In the genomic region with DNA sequence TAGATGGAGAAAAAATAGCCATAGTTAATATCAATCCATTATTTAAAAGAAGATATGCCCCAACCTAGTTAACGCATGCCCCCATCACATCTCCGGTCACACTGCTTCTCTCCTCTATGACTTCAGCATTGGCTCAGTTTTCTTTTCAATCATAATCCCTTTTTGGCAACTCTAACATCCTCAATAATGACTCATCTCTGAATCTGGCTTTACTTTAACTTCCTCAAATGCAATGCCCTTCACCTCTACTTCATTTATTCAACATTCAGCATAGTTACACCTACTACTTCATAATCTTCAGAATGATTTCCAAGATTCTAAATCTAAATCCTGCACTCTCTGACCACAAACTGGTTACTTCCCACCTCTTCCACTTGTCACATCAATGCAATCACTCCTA, we compare ENCODE assay signal across 1 cellular context.
TF ChIP-seq lines count a peak whose summit lies in the region.

No MANE protein-coding gene starts in this region.

TF ChIP-seq in GM12878, 131 proteins besides CTCF, POLR2A, EP300 and RAD21 (continued from another document and continues in another):
- TF ChIP-seq, protein P1, sequence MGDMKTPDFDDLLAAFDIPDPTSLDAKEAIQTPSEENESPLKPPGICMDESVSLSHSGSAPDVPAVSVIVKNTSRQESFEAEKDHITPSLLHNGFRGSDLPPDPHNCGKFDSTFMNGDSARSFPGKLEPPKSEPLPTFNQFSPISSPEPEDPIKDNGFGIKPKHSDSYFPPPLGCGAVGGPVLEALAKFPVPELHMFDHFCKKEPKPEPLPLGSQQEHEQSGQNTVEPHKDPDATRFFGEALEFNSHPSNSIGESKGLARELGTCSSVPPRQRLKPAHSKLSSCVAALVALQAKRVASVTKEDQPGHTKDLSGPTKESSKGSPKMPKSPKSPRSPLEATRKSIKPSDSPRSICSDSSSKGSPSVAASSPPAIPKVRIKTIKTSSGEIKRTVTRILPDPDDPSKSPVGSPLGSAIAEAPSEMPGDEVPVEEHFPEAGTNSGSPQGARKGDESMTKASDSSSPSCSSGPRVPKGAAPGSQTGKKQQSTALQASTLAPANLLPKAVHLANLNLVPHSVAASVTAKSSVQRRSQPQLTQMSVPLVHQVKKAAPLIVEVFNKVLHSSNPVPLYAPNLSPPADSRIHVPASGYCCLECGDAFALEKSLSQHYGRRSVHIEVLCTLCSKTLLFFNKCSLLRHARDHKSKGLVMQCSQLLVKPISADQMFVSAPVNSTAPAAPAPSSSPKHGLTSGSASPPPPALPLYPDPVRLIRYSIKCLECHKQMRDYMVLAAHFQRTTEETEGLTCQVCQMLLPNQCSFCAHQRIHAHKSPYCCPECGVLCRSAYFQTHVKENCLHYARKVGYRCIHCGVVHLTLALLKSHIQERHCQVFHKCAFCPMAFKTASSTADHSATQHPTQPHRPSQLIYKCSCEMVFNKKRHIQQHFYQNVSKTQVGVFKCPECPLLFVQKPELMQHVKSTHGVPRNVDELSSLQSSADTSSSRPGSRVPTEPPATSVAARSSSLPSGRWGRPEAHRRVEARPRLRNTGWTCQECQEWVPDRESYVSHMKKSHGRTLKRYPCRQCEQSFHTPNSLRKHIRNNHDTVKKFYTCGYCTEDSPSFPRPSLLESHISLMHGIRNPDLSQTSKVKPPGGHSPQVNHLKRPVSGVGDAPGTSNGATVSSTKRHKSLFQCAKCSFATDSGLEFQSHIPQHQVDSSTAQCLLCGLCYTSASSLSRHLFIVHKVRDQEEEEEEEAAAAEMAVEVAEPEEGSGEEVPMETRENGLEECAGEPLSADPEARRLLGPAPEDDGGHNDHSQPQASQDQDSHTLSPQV (IDR thresholded peaks at IDR 0.05): no peak
- peak; percentile 52; the same call in 1 of the 2 replicates for TF ChIP-seq FOXM1 (IDR thresholded peaks at IDR 0.05; ENCODE audit: low read depth, low read length)
- TF ChIP-seq LARP7 (IDR thresholded peaks at IDR 0.05): no peak
- TF ChIP-seq NFXL1 (IDR thresholded peaks at IDR 0.05; ENCODE audit: borderline replicate concordance): no peak
- no peak for TF ChIP-seq NFYA (IDR thresholded peaks at IDR 0.05; ENCODE audit: borderline replicate concordance, low read depth, low read length)
- no peak for TF ChIP-seq KAT2A (conservative IDR thresholded peaks at IDR 0.05; ENCODE audit: control insufficient read depth, low read depth, low read length)
- TF ChIP-seq, protein P2, sequence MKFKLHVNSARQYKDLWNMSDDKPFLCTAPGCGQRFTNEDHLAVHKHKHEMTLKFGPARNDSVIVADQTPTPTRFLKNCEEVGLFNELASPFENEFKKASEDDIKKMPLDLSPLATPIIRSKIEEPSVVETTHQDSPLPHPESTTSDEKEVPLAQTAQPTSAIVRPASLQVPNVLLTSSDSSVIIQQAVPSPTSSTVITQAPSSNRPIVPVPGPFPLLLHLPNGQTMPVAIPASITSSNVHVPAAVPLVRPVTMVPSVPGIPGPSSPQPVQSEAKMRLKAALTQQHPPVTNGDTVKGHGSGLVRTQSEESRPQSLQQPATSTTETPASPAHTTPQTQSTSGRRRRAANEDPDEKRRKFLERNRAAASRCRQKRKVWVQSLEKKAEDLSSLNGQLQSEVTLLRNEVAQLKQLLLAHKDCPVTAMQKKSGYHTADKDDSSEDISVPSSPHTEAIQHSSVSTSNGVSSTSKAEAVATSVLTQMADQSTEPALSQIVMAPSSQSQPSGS (IDR thresholded peaks at IDR 0.05; ENCODE audit: low read length): peak; percentile 83
- TF ChIP-seq, protein P3, sequence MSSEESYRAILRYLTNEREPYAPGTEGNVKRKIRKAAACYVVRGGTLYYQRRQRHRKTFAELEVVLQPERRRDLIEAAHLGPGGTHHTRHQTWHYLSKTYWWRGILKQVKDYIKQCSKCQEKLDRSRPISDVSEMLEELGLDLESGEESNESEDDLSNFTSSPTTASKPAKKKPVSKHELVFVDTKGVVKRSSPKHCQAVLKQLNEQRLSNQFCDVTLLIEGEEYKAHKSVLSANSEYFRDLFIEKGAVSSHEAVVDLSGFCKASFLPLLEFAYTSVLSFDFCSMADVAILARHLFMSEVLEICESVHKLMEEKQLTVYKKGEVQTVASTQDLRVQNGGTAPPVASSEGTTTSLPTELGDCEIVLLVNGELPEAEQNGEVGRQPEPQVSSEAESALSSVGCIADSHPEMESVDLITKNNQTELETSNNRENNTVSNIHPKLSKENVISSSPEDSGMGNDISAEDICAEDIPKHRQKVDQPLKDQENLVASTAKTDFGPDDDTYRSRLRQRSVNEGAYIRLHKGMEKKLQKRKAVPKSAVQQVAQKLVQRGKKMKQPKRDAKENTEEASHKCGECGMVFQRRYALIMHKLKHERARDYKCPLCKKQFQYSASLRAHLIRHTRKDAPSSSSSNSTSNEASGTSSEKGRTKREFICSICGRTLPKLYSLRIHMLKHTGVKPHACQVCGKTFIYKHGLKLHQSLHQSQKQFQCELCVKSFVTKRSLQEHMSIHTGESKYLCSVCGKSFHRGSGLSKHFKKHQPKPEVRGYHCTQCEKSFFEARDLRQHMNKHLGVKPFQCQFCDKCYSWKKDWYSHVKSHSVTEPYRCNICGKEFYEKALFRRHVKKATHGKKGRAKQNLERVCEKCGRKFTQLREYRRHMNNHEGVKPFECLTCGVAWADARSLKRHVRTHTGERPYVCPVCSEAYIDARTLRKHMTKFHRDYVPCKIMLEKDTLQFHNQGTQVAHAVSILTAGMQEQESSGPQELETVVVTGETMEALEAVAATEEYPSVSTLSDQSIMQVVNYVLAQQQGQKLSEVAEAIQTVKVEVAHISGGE (CRISPR knock-in tag; IDR thresholded peaks at IDR 0.05): no peak
- TF ChIP-seq, protein P4, sequence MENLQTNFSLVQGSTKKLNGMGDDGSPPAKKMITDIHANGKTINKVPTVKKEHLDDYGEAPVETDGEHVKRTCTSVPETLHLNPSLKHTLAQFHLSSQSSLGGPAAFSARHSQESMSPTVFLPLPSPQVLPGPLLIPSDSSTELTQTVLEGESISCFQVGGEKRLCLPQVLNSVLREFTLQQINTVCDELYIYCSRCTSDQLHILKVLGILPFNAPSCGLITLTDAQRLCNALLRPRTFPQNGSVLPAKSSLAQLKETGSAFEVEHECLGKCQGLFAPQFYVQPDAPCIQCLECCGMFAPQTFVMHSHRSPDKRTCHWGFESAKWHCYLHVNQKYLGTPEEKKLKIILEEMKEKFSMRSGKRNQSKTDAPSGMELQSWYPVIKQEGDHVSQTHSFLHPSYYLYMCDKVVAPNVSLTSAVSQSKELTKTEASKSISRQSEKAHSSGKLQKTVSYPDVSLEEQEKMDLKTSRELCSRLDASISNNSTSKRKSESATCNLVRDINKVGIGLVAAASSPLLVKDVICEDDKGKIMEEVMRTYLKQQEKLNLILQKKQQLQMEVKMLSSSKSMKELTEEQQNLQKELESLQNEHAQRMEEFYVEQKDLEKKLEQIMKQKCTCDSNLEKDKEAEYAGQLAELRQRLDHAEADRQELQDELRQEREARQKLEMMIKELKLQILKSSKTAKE (IDR thresholded peaks at IDR 0.05; ENCODE audit: low read depth, poor library complexity, severe bottlenecking): no peak
- no peak for TF ChIP-seq SRF (IDR thresholded peaks at IDR 0.05; ENCODE audit: low read depth in 2 of 2, low read length in 2 of 2)
- TF ChIP-seq ZNF274 (IDR thresholded peaks at IDR 0.05; ENCODE audit: insufficient read depth, insufficient read length): no peak
- peak; percentile 84 for TF ChIP-seq ATF7 (IDR thresholded peaks at IDR 0.05; ENCODE audit: low read depth)
- TF ChIP-seq ZZZ3 (IDR thresholded peaks at IDR 0.05; ENCODE audit: control insufficient read depth, insufficient read length, low read depth): no peak
- no peak for TF ChIP-seq RBBP5 (conservative IDR thresholded peaks at IDR 0.05)
- no peak for TF ChIP-seq NKRF (conservative IDR thresholded peaks at IDR 0.05)
- no peak for TF ChIP-seq BCL3 (IDR thresholded peaks at IDR 0.05; ENCODE audit: borderline replicate concordance, insufficient read depth, low read depth, low read length, poor library complexity, severe bottlenecking)
- TF ChIP-seq ZBED1 (IDR thresholded peaks at IDR 0.05; ENCODE audit: borderline replicate concordance): no peak
- peak in 1 of 2 experiments; percentile 74; a peak in 2 of 4 replicates for TF ChIP-seq ETV6 (conservative IDR thresholded peaks at IDR 0.05 in 1 of 2, IDR thresholded peaks at IDR 0.05 in 1 of 2; ENCODE audit: borderline replicate concordance in 1 of 2, low read depth in 1 of 2)
- peak; percentile 70; the same call in 1 of the 2 replicates for TF ChIP-seq BMI1 (IDR thresholded peaks at IDR 0.05; ENCODE audit: borderline replicate concordance)
- TF ChIP-seq POLR2AphosphoS5 (IDR thresholded peaks at IDR 0.05; ENCODE audit: low read length): no peak
- TF ChIP-seq SUZ12 (IDR thresholded peaks at IDR 0.05; ENCODE audit: unreplicated experiment): no peak
- peak; percentile 44 for TF ChIP-seq RUNX3 (IDR thresholded peaks at IDR 0.05; ENCODE audit: low read length)
- no peak for TF ChIP-seq FOS (IDR thresholded peaks at IDR 0.05; ENCODE audit: borderline replicate concordance, extremely low read depth, insufficient read length)
- peak; percentile 59; the same call in 1 of the 2 replicates for TF ChIP-seq IKZF1 (conservative IDR thresholded peaks at IDR 0.05)
- TF ChIP-seq CREB1 (IDR thresholded peaks at IDR 0.05; ENCODE audit: low read depth): peak; percentile 51; the same call in 1 of the 2 replicates
- peak; percentile 44; the same call in 1 of the 2 replicates for TF ChIP-seq TBL1XR1 (IDR thresholded peaks at IDR 0.05; ENCODE audit: low read depth, low read length)
- TF ChIP-seq JUNB (IDR thresholded peaks at IDR 0.05): peak; percentile 96
- TF ChIP-seq MEF2B (IDR thresholded peaks at IDR 0.05; ENCODE audit: partially characterized antibody, poor library complexity, severe bottlenecking): peak; percentile 74
- TF ChIP-seq PKNOX1 (IDR thresholded peaks at IDR 0.05): no peak
- TF ChIP-seq, protein P5, sequence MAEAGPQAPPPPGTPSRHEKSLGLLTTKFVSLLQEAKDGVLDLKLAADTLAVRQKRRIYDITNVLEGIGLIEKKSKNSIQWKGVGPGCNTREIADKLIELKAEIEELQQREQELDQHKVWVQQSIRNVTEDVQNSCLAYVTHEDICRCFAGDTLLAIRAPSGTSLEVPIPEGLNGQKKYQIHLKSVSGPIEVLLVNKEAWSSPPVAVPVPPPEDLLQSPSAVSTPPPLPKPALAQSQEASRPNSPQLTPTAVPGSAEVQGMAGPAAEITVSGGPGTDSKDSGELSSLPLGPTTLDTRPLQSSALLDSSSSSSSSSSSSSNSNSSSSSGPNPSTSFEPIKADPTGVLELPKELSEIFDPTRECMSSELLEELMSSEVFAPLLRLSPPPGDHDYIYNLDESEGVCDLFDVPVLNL (IDR thresholded peaks at IDR 0.05; ENCODE audit: low read depth, low read length): no peak
- TF ChIP-seq SPI1 (IDR thresholded peaks at IDR 0.05; ENCODE audit: borderline replicate concordance, insufficient read depth, low read depth, low read length): no peak
- TF ChIP-seq REST (IDR thresholded peaks at IDR 0.05; ENCODE audit: low read depth, low read length): no peak
- no peak for TF ChIP-seq CHD1 (IDR thresholded peaks at IDR 0.05; ENCODE audit: low read depth, low read length)
- no peak for TF ChIP-seq SUPT20H (IDR thresholded peaks at IDR 0.05; ENCODE audit: borderline replicate concordance, control insufficient read depth, low read depth, low read length)
- TF ChIP-seq TCF12 (IDR thresholded peaks at IDR 0.05; ENCODE audit: low read depth, low read length): no peak
- no peak for TF ChIP-seq BACH1 (IDR thresholded peaks at IDR 0.05; ENCODE audit: borderline replicate concordance)
